ENCODE assay signal across 8 cellular contexts in genomic region chr21:39182484-39183271, GRCh38.
DNase-seq lines count a peak whose midpoint lies in the region; ATAC-seq and TF ChIP-seq lines count a peak whose summit lies in the region.

No MANE protein-coding gene starts in this region.

- peak overlapping the region; percentile 94 to 95 for H3K4me3 Mint-ChIP-seq in effector memory CD8-positive, alpha-beta T cell

- H3K4me3 ChIP-seq in mucosa of stomach (ENCODE audit: low read length), result peak overlapping the region; percentile 64

- TF ChIP-seq CTCF in RWPE1 (conservative IDR thresholded peaks at IDR 0.05; ENCODE audit: low read depth), result no peak

- peaks cover 26% of the 10 kb centered on the region for H3K36me3 Mint-ChIP-seq in effector memory CD8-positive, alpha-beta T cell (ENCODE audit: insufficient read depth)

- no peaks in the 10 kb centered on the region for H3K9me3 Mint-ChIP-seq in effector memory CD8-positive, alpha-beta T cell

- POLR2A ChIA-PET in RWPE1 (lab: Yijun Ruan, JAX; ENCODE audit: low non-redundant PET), result interaction anchor here (0.7 kb wide), 1 partner anchor 20 kb away, joined by 3 read pairs; no protein-coding TSS in a partner anchor

- H3K4me1 Mint-ChIP-seq in effector memory CD8-positive, alpha-beta T cell (ENCODE audit: low read depth in 2 of 2), result peaks cover 13 to 39% of the 10 kb centered on the region in 2 donors

- H3K4me1 ChIP-seq in ES-I3 (ENCODE audit: insufficient read depth, low read length), result peaks cover 8% of the 10 kb centered on the region
- peaks cover 4% of the 10 kb centered on the region for H3K4me1 ChIP-seq in mucosa of stomach (ENCODE audit: control insufficient read depth, insufficient read depth, low read length)

- peak overlapping the region; percentile 94 for H3K27ac ChIP-seq in RWPE1

- DNase-seq in HCEC 1CT (peak; percentile 31), RWPE1 (ENCODE audit: low spot score) (peak; percentile 14), NCI-H510A treated with DMSO at 0.1 percent for 48 hours (lab: John Stamatoyannopoulos, UW) (no peak)
- DNase-seq in effector memory CD8-positive, alpha-beta T cell, result no peak
- DNase-seq in activated effector memory CD4-positive, alpha-beta T cell treated with Interleukin-2 at 50 U/mL for 16 hours, result no peak

- CTCF ChIA-PET in RWPE1 (lab: Yijun Ruan, JAX), result no interaction called here

- peak overlapping the region; percentile 86 for H3K9ac ChIP-seq in ES-I3 (ENCODE audit: low read depth, low read length)
- peak overlapping the region; percentile 79 for H3K9ac ChIP-seq in mucosa of stomach (ENCODE audit: low read length)

- peak; percentile 43 for ATAC-seq in effector memory CD8-positive, alpha-beta T cell (replicated peaks)
- ATAC-seq in GM21515 (IDR thresholded peaks at IDR 0.05; ENCODE audit: unreplicated experiment), result no peak

- H3K27ac Mint-ChIP-seq in effector memory CD8-positive, alpha-beta T cell, result peak overlapping the region; percentile 92 to 94

- H3K9me3 ChIP-seq in ES-I3 (ENCODE audit: control insufficient read depth, insufficient read depth, low read length) (no peaks in the 10 kb centered on the region), mucosa of stomach (ENCODE audit: control insufficient read depth, low read length) (no peaks in the 10 kb centered on the region)

- peaks cover 8% of the 10 kb centered on the region for H3K36me3 ChIP-seq in ES-I3 (ENCODE audit: insufficient read depth, low read length)
- no peaks in the 10 kb centered on the region for H3K36me3 ChIP-seq in mucosa of stomach (ENCODE audit: control insufficient read depth, insufficient read depth, low read length)

- no peaks in the 10 kb centered on the region for H3K27me3 ChIP-seq in mucosa of stomach (ENCODE audit: control insufficient read depth, insufficient read depth, low read length)

- H3K27me3 Mint-ChIP-seq in effector memory CD8-positive, alpha-beta T cell, result no peaks in the 10 kb centered on the region

Comparison
In these comparisons a context has a peak if more than half of its experiments do, and no peak if none do; other contexts are left out.
1. DNase-seq: peak in HCEC 1CT (single experiment) and RWPE1 (single experiment); none in effector memory CD8-positive, alpha-beta T cell (0 of 3), activated effector memory CD4-positive, alpha-beta T cell treated with Interleukin-2 at 50 U/mL for 16 hours (single experiment) and NCI-H510A treated with DMSO at 0.1 percent for 48 hours (single experiment).